In genomic region chr11:67053896-67054850, GRCh38 we compare ENCODE assay signal across 8 cellular contexts. TPM values are rescaled to one million over a fixed set of nuclear protein-coding genes. Genes with fewer than 3 reads are reported as not detected.
DNase-seq lines count a peak whose midpoint lies in the region; ATAC-seq, FAIRE-seq and TF ChIP-seq lines count a peak whose summit lies in the region.

No MANE protein-coding gene starts in this region.

- H3K79me2 ChIP-seq in osteoblast (ENCODE audit: insufficient read depth, low read length): peaks cover 9% of the 10 kb centered on the region

- no peak overlapping the region for H3K4me3 Mint-ChIP-seq in activated T-cell treated with anti-CD3 and anti-CD28 coated beads, Interleukin-2, amount 50 U/mL, for 4 hours

- H3K36me3 ChIP-seq in osteoblast (ENCODE audit: insufficient read depth, low read length): no peaks in the 10 kb centered on the region

- TF ChIP-seq CTCF in AG09309 (IDR thresholded peaks at IDR 0.05; ENCODE audit: control insufficient read depth, insufficient read depth, low read depth, low read length, missing control alignments): peak; percentile 92
- peak; percentile 90 for TF ChIP-seq CTCF in foreskin keratinocyte (conservative IDR thresholded peaks at IDR 0.05)
- peak; percentile 80 for TF ChIP-seq CTCF in osteoblast (IDR thresholded peaks at IDR 0.05; ENCODE audit: extremely low read depth, low read depth, low read length)

- H3K4me3 ChIP-seq in AG09309 (ENCODE audit: control insufficient read depth, low read depth, low read length) (no peak overlapping the region), osteoblast (ENCODE audit: insufficient read depth, low read length) (no peak overlapping the region)

- H2AFZ ChIP-seq in osteoblast (ENCODE audit: low read length): peak overlapping the region; percentile 72

- H3K27me3 Mint-ChIP-seq in activated T-cell treated with anti-CD3 and anti-CD28 coated beads, Interleukin-2, amount 50 U/mL, for 4 hours (ENCODE audit: low read depth): peaks cover 11% of the 10 kb centered on the region

- H3K27ac ChIP-seq in foreskin keratinocyte (peak overlapping the region; percentile 60), osteoblast (ENCODE audit: low read depth, low read length) (peak overlapping the region; percentile 98)

- peak overlapping the region; percentile 58 for H3K4me2 ChIP-seq in osteoblast (ENCODE audit: insufficient read depth, low read length)

- no peaks in the 10 kb centered on the region for H3K9me3 Mint-ChIP-seq in activated T-cell treated with anti-CD3 and anti-CD28 coated beads, Interleukin-2, amount 50 U/mL, for 4 hours

- H3K27me3 ChIP-seq in foreskin keratinocyte (no peaks in the 10 kb centered on the region), osteoblast (ENCODE audit: insufficient read depth, low read length) (no peaks in the 10 kb centered on the region)

- H3K4me1 Mint-ChIP-seq in activated T-cell treated with anti-CD3 and anti-CD28 coated beads, Interleukin-2, amount 50 U/mL, for 4 hours (ENCODE audit: low read depth): peaks cover 9% of the 10 kb centered on the region

- DNase-seq in AG09309 (ENCODE audit: low read depth): peak; percentile 75
- peak; percentile 78 for DNase-seq in GM12891 (ENCODE audit: insufficient read length, low spot score)
- peak; percentile 52 for DNase-seq in NCI-H460 (ENCODE audit: extremely low read depth, low read depth)
- no peak for DNase-seq in activated T-cell treated with anti-CD3 and anti-CD28 coated beads, Interleukin-2, amount 50 U/mL, for 4 hours
- no peak for DNase-seq in foreskin keratinocyte
- peak; percentile 100 for DNase-seq in osteoblast (ENCODE audit: insufficient read length, low spot score, missing footprints)

- no peaks in the 10 kb centered on the region for H3K36me3 Mint-ChIP-seq in activated T-cell treated with anti-CD3 and anti-CD28 coated beads, Interleukin-2, amount 50 U/mL, for 4 hours (ENCODE audit: insufficient read depth)

- peak; percentile 86 for FAIRE-seq in GM12891 (lab: Jason Lieb, UNC)

- peaks cover 12% of the 10 kb centered on the region for H3K4me1 ChIP-seq in foreskin keratinocyte
- peaks cover 32% of the 10 kb centered on the region for H3K4me1 ChIP-seq in osteoblast (ENCODE audit: insufficient read depth, low read length)

- ATAC-seq in activated T-cell treated with anti-CD3 and anti-CD28 coated beads, Interleukin-2, amount 50 U/mL, for 4 hours: peak; percentile 67 to 69
- peak; percentile 9 for ATAC-seq in foreskin keratinocyte
- ATAC-seq in GM19035 (IDR thresholded peaks at IDR 0.05; ENCODE audit: unreplicated experiment): no peak
- no peak for ATAC-seq in HG03139 (IDR thresholded peaks at IDR 0.05; ENCODE audit: unreplicated experiment)

- H4K20me1 ChIP-seq in osteoblast (ENCODE audit: insufficient read depth, low read length): no peaks in the 10 kb centered on the region

- no peaks in the 10 kb centered on the region for H3K9me3 ChIP-seq in osteoblast (ENCODE audit: low read depth, low read length)

- TF ChIP-seq POLR2A in GM12891 (IDR thresholded peaks at IDR 0.05; ENCODE audit: low read depth, low read length): no peak

TF ChIP-seq in GM12891, 5 proteins besides CTCF, POLR2A, EP300 and RAD21:
- TF ChIP-seq SPI1 (IDR thresholded peaks at IDR 0.05; ENCODE audit: low read depth, low read length) (no peak), POU2F2 (IDR thresholded peaks at IDR 0.05; ENCODE audit: low read depth, low read length) (no peak), TAF1 (IDR thresholded peaks at IDR 0.05; ENCODE audit: low read depth, low read length) (no peak), PAX5 (IDR thresholded peaks at IDR 0.05; ENCODE audit: insufficient read depth, low read length, severe bottlenecking) (no peak), POLR2AphosphoS5 (IDR thresholded peaks at IDR 0.05; ENCODE audit: low read depth, low read length) (no peak)

RNA-seq across cellular contexts. Expression of gene RHOD, which starts 2.5 kb away (rescaled TPM):
- polyA plus RNA-seq in GM12891 (2012; ENCODE audit: low read depth, missing spikeins): 0.18 TPM
- 6.5 and 8.9 TPM in 2 replicates for total RNA-seq in NCI-H460 (2014; rRNA removed; shearing (Covaris generic))
- 7.0 and 12.4 TPM in 2 replicates for polyA plus RNA-seq in NCI-H460 (2014; cell fraction: nucleus; rRNA removed)
- 1 to 10 TPM in 1 of 3 donors, under 1 TPM in 2; 0.35 to 1.1 (median 0.69) TPM for total RNA-seq in activated T-cell treated with anti-CD3 and anti-CD28 coated beads, Interleukin-2, amount 50 U/mL, for 4 hours
- total RNA-seq in foreskin keratinocyte: 146 and 174 TPM in 2 replicates
- 240 and 243 TPM in 2 replicates for polyA plus RNA-seq in foreskin keratinocyte
- 26.8 and 27.5 TPM in 2 replicates for total RNA-seq in osteoblast

RNA-seq across cellular contexts. Expression of gene SYT12, which starts 31.2 kb away (rescaled TPM):
- 0.46 TPM for polyA plus RNA-seq in GM12891 (2012; ENCODE audit: low read depth, missing spikeins)
- total RNA-seq in NCI-H460 (2014; rRNA removed; shearing (Covaris generic)): 0.32 and 0.52 TPM in 2 replicates
- polyA plus RNA-seq in NCI-H460 (2014; cell fraction: nucleus; rRNA removed): 0.18 and 0.21 TPM in 2 replicates
- total RNA-seq in activated T-cell treated with anti-CD3 and anti-CD28 coated beads, Interleukin-2, amount 50 U/mL, for 4 hours: under 1 TPM in 2 of 3 donors, not detected in 1; 0.08 to 0.16 TPM
- total RNA-seq in foreskin keratinocyte (0.10 and 0.25 TPM in 2 replicates), osteoblast (4.0 and 4.1 TPM in 2 replicates)
- 0.09 and 0.11 TPM in 2 replicates for polyA plus RNA-seq in foreskin keratinocyte

Comparison
In these comparisons a context has a peak if more than half of its experiments do, and no peak if none do; other contexts are left out.
1. DNase-seq: peak in AG09309 (single experiment), GM12891 (single experiment), NCI-H460 (single experiment) and osteoblast (single experiment); none in activated T-cell treated with anti-CD3 and anti-CD28 coated beads, Interleukin-2, amount 50 U/mL, for 4 hours (single experiment) and foreskin keratinocyte (0 of 2).
2. ATAC-seq: peak in activated T-cell treated with anti-CD3 and anti-CD28 coated beads, Interleukin-2, amount 50 U/mL, for 4 hours (2 of 2) and foreskin keratinocyte (single experiment); none in GM19035 (single experiment) and HG03139 (single experiment).
3. Peak in every context shown above with its lines, with median percentiles within 50 percentile points of each other: CTCF ChIP-seq.